ENCODE assay signal across 6 cellular contexts in genomic region chr5:142013734-142014495, GRCh38. TPM values are rescaled to one million over a fixed set of nuclear protein-coding genes. Genes with fewer than 3 reads are reported as not detected.
DNase-seq lines count a peak whose midpoint lies in the region; ATAC-seq and TF ChIP-seq lines count a peak whose summit lies in the region.

No MANE protein-coding gene starts in this region.

- TF ChIP-seq POLR2A in HCT116 (IDR thresholded peaks at IDR 0.05; ENCODE audit: borderline replicate concordance, extremely low read depth, insufficient read depth, insufficient read length) = no peak

- no peaks in the 10 kb centered on the region for H3K9me3 Mint-ChIP-seq in natural killer cell

- RAD21 ChIA-PET in HCT116 (lab: Charles Lee; ENCODE audit: low non-redundant PET in 1 of 2, low total read pairs in 2 of 2, uncharacterized antibody in 2 of 2, unreplicated experiment in 2 of 2) = interaction anchor here in 1 of 2 experiments (1.2 kb wide), 1 partner anchor 699 kb away, joined by 3 read pairs; no protein-coding TSS in a partner anchor

- POLR2A ChIA-PET in HCT116 (lab: Charles Lee) = interaction anchor here (0.5 to 2.1 kb wide), 2 partner anchors 10 to 41 kb away, joined by 4 to 11 read pairs; no protein-coding TSS in a partner anchor

- BruUV-seq in HCT116 (replicated peaks; lab: Mats Ljungman, UMichigan) = no TSS peak

- TF ChIP-seq CTCF in HCT116 (IDR thresholded peaks at IDR 0.05 in 2 of 3, conservative IDR thresholded peaks at IDR 0.05 in 1 of 3; ENCODE audit: borderline replicate concordance in 1 of 3, insufficient read depth in 1 of 3, low read depth in 2 of 3, low read length in 2 of 3) (no peak), ascending aorta (IDR thresholded peaks at IDR 0.05) (peak in 1 of 3 experiments; percentile 42), natural killer cell (IDR thresholded peaks at IDR 0.05) (no peak)

- H3K36me3 Mint-ChIP-seq in natural killer cell = no peaks in the 10 kb centered on the region

- no peak overlapping the region for H2AFZ ChIP-seq in HCT116 (ENCODE audit: low read depth, low read length, poor library complexity, severe bottlenecking)

- H3K27me3 Mint-ChIP-seq in natural killer cell (ENCODE audit: low read depth in 2 of 2) = no peaks in the 10 kb centered on the region

- H3K4me1 ChIP-seq in HCT116 (ENCODE audit: control insufficient read depth in 1 of 2, insufficient read depth in 2 of 2, low read length in 2 of 2) (peaks cover 13 to 45% of the 10 kb centered on the region in 2 experiments), ascending aorta (peaks cover 2 to 16% of the 10 kb centered on the region in 2 donors)

- H3K27ac Mint-ChIP-seq in natural killer cell = peak overlapping the region in 1 of 2 donors; percentile 89

- H3K9ac ChIP-seq in HCT116 (ENCODE audit: low read length) = peak overlapping the region; percentile 87

- H3K79me2 ChIP-seq in HCT116 (ENCODE audit: insufficient read depth, low read length) = peaks cover 4% of the 10 kb centered on the region; the same call in 1 of the 2 replicates

- ATAC-seq in HCT116 (no peak), natural killer cell (no peak)

- peaks cover 44 to 61% of the 10 kb centered on the region in 2 donors for H3K4me1 Mint-ChIP-seq in natural killer cell

- H3K27me3 ChIP-seq in HCT116 (ENCODE audit: insufficient read depth, low read length) (no peaks in the 10 kb centered on the region), ascending aorta (no peaks in the 10 kb centered on the region)

- H3K4me3 ChIP-seq in HCT116 (replicated peaks in 1 of 2; ENCODE audit: low read depth in 1 of 2, low read length in 2 of 2) (peak overlapping the region in 1 of 2 experiments; percentile 88; a peak in 3 of 4 replicates), ascending aorta (peak overlapping the region in 1 of 2 donors; percentile 68)

- peak overlapping the region; percentile 96 for H3K4me2 ChIP-seq in HCT116 (ENCODE audit: low read length)

- CTCF ChIA-PET in HCT116 (lab: Charles Lee) = interaction anchor here (0.5 to 3.4 kb wide), 5 partner anchors 11 to 322 kb away, joined by 3 to 18 read pairs (median 10); no protein-coding TSS in a partner anchor

- DNase-seq in HCT116 (ENCODE audit: low read depth, low spot score) (no peak), ascending aorta (ENCODE audit: low spot score in 2 of 2) (peak; percentile 45 to 80), natural killer cell (no peak), GDM1 (lab: John Stamatoyannopoulos, UW) (no peak), NCI-H1092 treated with DMSO at 0.1 percent for 48 hours (lab: John Stamatoyannopoulos, UW) (no peak), DMS153 (lab: John Stamatoyannopoulos, UW) (no peak)

- no peaks in the 10 kb centered on the region for H3K9me2 ChIP-seq in HCT116 (ENCODE audit: insufficient read depth)

- H3K36me3 ChIP-seq in HCT116 (ENCODE audit: control insufficient read depth in 1 of 2, insufficient read depth in 2 of 2, low read length in 2 of 2) (no peaks in the 10 kb centered on the region), ascending aorta (no peaks in the 10 kb centered on the region)

- H3K9me3 ChIP-seq in HCT116 (ENCODE audit: control insufficient read depth in 1 of 2, insufficient read depth in 1 of 2, low read depth in 1 of 2, low read length in 2 of 2) = no peaks in the 10 kb centered on the region
- H3K9me3 ChIP-seq in ascending aorta = no peaks in the 10 kb centered on the region

- intact Hi-C loops in HCT116 (cut with micrococcal nuclease) = loop anchor here (2.0 kb wide), 1 partner anchor 45 kb away; no protein-coding TSS in a partner anchor
- intact Hi-C loops in ascending aorta (cut with DNase I) = loop anchor here (2.0 to 10.0 kb wide), 4 partner anchors 51 to 871 kb away; partner anchors contain the start of gene NDFIP1
- intact Hi-C loops in natural killer cell (cut with micrococcal nuclease) = loop anchor here (10.0 kb wide), 1 partner anchor 49 kb away; the partner anchor contains the start of gene RNF14

- TF ChIP-seq RAD21 in HCT116 (IDR thresholded peaks at IDR 0.05; ENCODE audit: low read depth) = no peak

- H3K27ac ChIP-seq in HCT116 (ENCODE audit: low read depth, low read length) (peak overlapping the region; percentile 66; the same call in 1 of the 2 replicates), ascending aorta (peak overlapping the region; percentile 77 to 84)

- peak overlapping the region; percentile 75 for H3K4me3 Mint-ChIP-seq in natural killer cell

- no peaks in the 10 kb centered on the region for H4K20me1 ChIP-seq in HCT116 (ENCODE audit: insufficient read depth)

TF ChIP-seq in HCT116, 20 proteins besides CTCF, POLR2A, EP300 and RAD21:
- TF ChIP-seq SP1 (IDR thresholded peaks at IDR 0.05; ENCODE audit: low read depth) (no peak; the same call in 1 of the 2 replicates), POLR2AphosphoS5 (IDR thresholded peaks at IDR 0.05; ENCODE audit: low read depth, low read length) (no peak), CBX3 (IDR thresholded peaks at IDR 0.05; ENCODE audit: low read depth) (no peak), JUND (IDR thresholded peaks at IDR 0.05) (no peak)

RNA-seq across cellular contexts. Expression of gene GNPDA1, which starts 1.1 kb away (rescaled TPM):
- total RNA-seq in HCT116 (2021; ENCODE audit: unreplicated experiment) = 45.6 TPM
- polyA plus RNA-seq in HCT116 (2012) = 37.1 and 42.8 TPM in 2 replicates
- 185 TPM for total RNA-seq in ascending aorta
- total RNA-seq in natural killer cell = 10 to 100 TPM; 10.7 to 12.0 (median 11.2) TPM

RNA-seq across cellular contexts. Expression of gene RNF14, which starts 45.0 kb away (rescaled TPM):
- total RNA-seq in HCT116 (2021; ENCODE audit: unreplicated experiment) (37.5 TPM), ascending aorta (8.8 TPM), natural killer cell (10 to 100 TPM; 20.6 to 29.2 (median 21.3) TPM)
- polyA plus RNA-seq in HCT116 (2012) = 21.3 and 28.3 TPM in 2 replicates

RNA-seq across cellular contexts. Expression of gene PCDH12, which starts 55.9 kb away (rescaled TPM):
- total RNA-seq in HCT116 (2021; ENCODE audit: unreplicated experiment) = 0.02 TPM
- polyA plus RNA-seq in HCT116 (2012) = 0.42 and 0.50 TPM in 2 replicates
- 7.2 TPM for total RNA-seq in ascending aorta
- under 1 TPM in 1 of 3 donors, not detected in 2; 0.05 TPM for total RNA-seq in natural killer cell

Comparison
In these comparisons a context has a peak if more than half of its experiments do, and no peak if none do; other contexts are left out.
1. DNase-seq: peak in ascending aorta (2 of 2); none in HCT116 (single experiment), natural killer cell (single experiment), GDM1 (single experiment), NCI-H1092 treated with DMSO at 0.1 percent for 48 hours (single experiment) and DMS153 (single experiment).